Comparison of ENCODE assay signal across 8 cellular contexts in the genomic region with DNA sequence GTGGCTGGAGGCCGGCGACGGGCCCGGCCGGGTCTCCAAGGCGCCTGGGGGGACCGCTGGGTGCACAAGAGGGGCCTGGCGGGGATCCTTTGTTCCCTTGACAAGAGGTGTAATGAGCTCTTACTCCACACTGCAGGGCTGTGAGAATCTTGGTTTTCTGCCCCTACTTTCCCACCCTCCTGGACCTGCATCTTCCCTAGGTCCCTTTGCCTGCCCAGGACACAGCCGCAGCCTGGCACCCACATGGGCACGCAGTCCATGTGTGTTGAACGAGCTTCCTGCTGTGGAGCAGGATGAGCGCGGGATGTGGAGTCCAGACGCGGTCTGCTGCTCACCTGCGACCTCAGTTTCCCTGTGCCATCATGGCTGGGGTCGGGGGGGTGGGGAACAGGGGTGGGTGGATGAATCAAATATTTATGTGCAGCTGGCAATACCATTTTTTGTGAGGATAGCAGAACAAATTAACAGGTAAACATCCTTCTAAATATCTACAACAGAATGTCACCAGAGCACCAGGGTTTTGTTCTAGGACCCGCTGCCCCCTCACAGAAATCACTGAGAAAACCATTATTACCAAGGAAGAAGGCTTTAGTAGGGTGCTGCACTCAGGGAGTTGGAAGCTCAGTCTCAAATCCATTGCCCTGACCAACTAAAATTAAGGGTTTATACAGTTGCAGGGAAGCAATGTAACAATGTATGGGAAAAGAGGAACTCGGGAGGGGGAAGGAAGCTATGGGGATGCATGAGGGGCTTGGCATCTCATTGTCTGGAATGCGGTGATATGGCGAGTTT. TPM values are rescaled to one million over a fixed set of nuclear protein-coding genes. Genes with fewer than 3 reads are reported as not detected.
DNase-seq lines count a peak whose midpoint lies in the region; ATAC-seq and TF ChIP-seq lines count a peak whose summit lies in the region.

No MANE protein-coding gene starts in this region.

- H3K4me1 ChIP-seq in GM23248 (ENCODE audit: insufficient read depth) (peaks cover 5% of the 10 kb centered on the region; the same call in 1 of the 2 replicates), heart right ventricle (peaks cover 0 to 30% (median 23%) of the 10 kb centered on the region in 9 donors)

- WGBS in GM23248 (ENCODE audit: low coverage in 1 of 2, low lambda C conversion rate in 2 of 2, missing lambda C conversion rate in 2 of 2), 2 experiments = 27 to 33% methylated on average over 21 of the region's 21 CpGs
- 36 to 37% methylated on average over 21 of the region's 21 CpGs for WGBS in heart right ventricle, 2 donors

- H3K36me3 Mint-ChIP-seq in T-helper 17 cell (ENCODE audit: low read depth) = no peaks in the 10 kb centered on the region

- POLR2A ChIA-PET in BJ (lab: Charles Lee) = no interaction called here

- peak overlapping the region; percentile 95 for H2AFZ ChIP-seq in GM23248

- H3K9me3 ChIP-seq in GM23248 (ENCODE audit: low read depth) = no peaks in the 10 kb centered on the region
- no peaks in the 10 kb centered on the region for H3K9me3 ChIP-seq in T-helper 17 cell (ENCODE audit: control insufficient read depth, low read length, poor library complexity, severe bottlenecking)
- no peaks in the 10 kb centered on the region for H3K9me3 ChIP-seq in heart right ventricle

- H4K20me1 ChIP-seq in GM23248 (ENCODE audit: insufficient read depth) = no peaks in the 10 kb centered on the region

- H3K4me3 Mint-ChIP-seq in T-helper 17 cell = peak overlapping the region; percentile 81

- peaks cover 6% of the 10 kb centered on the region; the same call in 1 of the 2 replicates for H3F3A ChIP-seq in GM23248 (ENCODE audit: insufficient read depth)

- H3K36me3 ChIP-seq in BJ (ENCODE audit: control insufficient read depth, insufficient read depth, low read length) (no peaks in the 10 kb centered on the region), GM23248 (ENCODE audit: low read depth) (no peaks in the 10 kb centered on the region), heart right ventricle (peaks cover 0 to 27% (median 0%) of the 10 kb centered on the region in 9 donors)

- H3K27ac ChIP-seq in GM23248 (peak overlapping the region; percentile 71), heart right ventricle (peak overlapping the region; percentile 91 to 99 (median 98)), skin epidermis (peak overlapping the region; percentile 79 to 100 (median 97))

- no peak for DNase-seq in BJ (ENCODE audit: low read depth)
- no peak for DNase-seq in GM23248
- no peak for DNase-seq in T-helper 17 cell
- DNase-seq in heart right ventricle = no peak
- no peak for DNase-seq in NK-92 (lab: John Stamatoyannopoulos, UW; ENCODE audit: unreplicated experiment)
- DNase-seq in GF-D8 (lab: John Stamatoyannopoulos, UW) = no peak
- DNase-seq in EL = no peak

- no peaks in the 10 kb centered on the region for H3K27me3 Mint-ChIP-seq in T-helper 17 cell

- H3K9me2 ChIP-seq in GM23248 (ENCODE audit: insufficient read depth) = no peaks in the 10 kb centered on the region

- H3K27me3 ChIP-seq in BJ (ENCODE audit: control insufficient read depth, insufficient read depth, low read length) (no peaks in the 10 kb centered on the region), GM23248 (replicated peaks; ENCODE audit: insufficient read depth) (no peaks in the 10 kb centered on the region), heart right ventricle (no peaks in the 10 kb centered on the region)

- H3K4me3 ChIP-seq in BJ (ENCODE audit: low read depth, low read length) (peak overlapping the region; percentile 78), GM23248 (peak overlapping the region; percentile 92), heart right ventricle (peak overlapping the region; percentile 67 to 99 (median 88)), skin epidermis (peak overlapping the region; percentile 84 to 99 (median 89))

- peak; percentile 5 for ATAC-seq in T-helper 17 cell
- peak in 6 of 8 donors; percentile 1 to 40 (median 8) for ATAC-seq in heart right ventricle

- CTCF ChIA-PET in BJ (lab: Yijun Ruan, JAX) = interaction anchor here (0.7 to 1.5 kb wide), 5 partner anchors 8 to 64 kb away, joined by 3 to 6 read pairs (median 3); no protein-coding TSS in a partner anchor

- intact Hi-C loops in heart right ventricle (cut with DNase I) = loop anchor here in 4 of 10 donors (2.0 to 10.0 kb wide), 4 partner anchors 51 to 137 kb away; partner anchors contain the start of gene ATE1 (in 2 of the 4)

- TF ChIP-seq CTCF in BJ (IDR thresholded peaks at IDR 0.05; ENCODE audit: insufficient read depth, low read depth, low read length) (peak; percentile 41), heart right ventricle (IDR thresholded peaks at IDR 0.05) (peak in 6 of 9 donors; percentile 10 to 85 (median 74))

- H3K9ac ChIP-seq in GM23248 = peak overlapping the region; percentile 91

- H3K4me1 Mint-ChIP-seq in T-helper 17 cell = peaks cover 14% of the 10 kb centered on the region

- in situ Hi-C loops in GM23248 (cut with MboI) = no loop called here

- H3K4me2 ChIP-seq in GM23248 (ENCODE audit: unreplicated experiment) = peak overlapping the region; percentile 93

- H3K27ac Mint-ChIP-seq in T-helper 17 cell = peak overlapping the region; percentile 14

- peaks cover 17% of the 10 kb centered on the region; the same call in 1 of the 2 replicates for H3K79me2 ChIP-seq in GM23248 (ENCODE audit: insufficient read depth)

RNA-seq across cellular contexts. Expression of gene NSMCE4A, which starts 0.5 kb away (rescaled TPM):
- polyA plus RNA-seq in BJ (2011; rRNA removed) (14.4 and 24.7 TPM in 2 replicates), GM23248 (2016; fragmentation: Nextera tagmentation; extraction: Ambion mirVana) (25.6 and 26.3 TPM in 2 replicates), heart right ventricle (10 to 100 TPM; 25.8 to 58.5 TPM)
- polyA minus RNA-seq in BJ (2011; rRNA and poly(A)+ RNA removed) = 3.3 and 3.6 TPM in 2 replicates
- total RNA-seq in GM23248 (2014; rRNA removed; shearing (Covaris generic)) = 29.2 and 37.9 TPM in 2 replicates
- total RNA-seq in T-helper 17 cell (10 to 100 TPM; 37.0 to 37.4 TPM), heart right ventricle (10 to 100 TPM; 18.2 to 35.4 (median 24.4) TPM)

RNA-seq across cellular contexts. Expression of gene TACC2, which starts 13.5 kb away (rescaled TPM):
- polyA plus RNA-seq in BJ (2011; rRNA removed) (7.0 and 10.4 TPM in 2 replicates), GM23248 (2016; fragmentation: Nextera tagmentation; extraction: Ambion mirVana) (14.9 and 16.7 TPM in 2 replicates), heart right ventricle (100 to 1,000 TPM in 1 of 2 donors, 10 to 100 TPM in 1; 68.1 to 314 TPM)
- 6.6 and 11.9 TPM in 2 replicates for polyA minus RNA-seq in BJ (2011; rRNA and poly(A)+ RNA removed)
- total RNA-seq in GM23248 (2014; rRNA removed; shearing (Covaris generic)) = 4.3 and 5.8 TPM in 2 replicates
- total RNA-seq in T-helper 17 cell (not detected), heart right ventricle (100 to 1,000 TPM; 266 to 451 (median 378) TPM)

RNA-seq across cellular contexts. Expression of gene ATE1, which starts 47.7 kb away (rescaled TPM):
- polyA plus RNA-seq in BJ (2011; rRNA removed) (7.4 and 11.7 TPM in 2 replicates), GM23248 (2016; fragmentation: Nextera tagmentation; extraction: Ambion mirVana) (14.1 and 14.8 TPM in 2 replicates), heart right ventricle (1 to 10 TPM; 4.5 to 6.9 TPM)
- polyA minus RNA-seq in BJ (2011; rRNA and poly(A)+ RNA removed) = 13.7 and 14.7 TPM in 2 replicates
- total RNA-seq in GM23248 (2014; rRNA removed; shearing (Covaris generic)) = 14.2 and 19.1 TPM in 2 replicates
- total RNA-seq in T-helper 17 cell (10 to 100 TPM; 23.2 to 23.4 TPM), heart right ventricle (10 to 100 TPM; 36.1 to 57.7 (median 43.2) TPM)

Comparison
In these comparisons a context has a peak if more than half of its experiments do, and no peak if none do; other contexts are left out.
1. RNA of gene TACC2, which starts 13.5 kb away (total RNA-seq): 266 to 451 TPM in heart right ventricle; 4.3 to 5.8 TPM in GM23248 and not detected in T-helper 17 cell; every median in the first group is over 10 times any median in the second.
2. Peak in every context shown above with its lines, with median percentiles within 50 percentile points of each other: H3K4me3 ChIP-seq and H3K27ac ChIP-seq.